Comparison of ENCODE assay signal across 19 cellular contexts in the genomic region with DNA sequence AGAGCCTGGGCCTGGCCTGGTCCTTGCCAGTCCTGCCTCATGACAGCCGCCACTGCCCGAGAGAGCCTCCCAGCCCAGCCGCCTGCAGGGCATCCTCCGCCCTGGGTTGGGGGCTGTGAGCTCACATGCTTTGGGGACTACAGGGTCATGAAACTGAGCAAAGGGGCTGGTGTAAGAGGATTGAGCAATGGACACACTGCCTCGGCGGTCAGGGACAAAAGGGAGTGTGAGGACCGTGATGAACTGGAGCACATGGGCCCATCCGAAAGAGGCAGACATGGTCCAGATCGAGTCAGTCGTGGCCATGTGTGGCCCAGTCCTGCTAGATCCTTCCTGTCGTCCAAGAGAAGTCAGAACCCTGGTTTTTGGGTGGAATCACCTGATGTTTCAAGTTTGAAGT. TPM values are rescaled to one million over a fixed set of nuclear protein-coding genes. Genes with fewer than 3 reads are reported as not detected.
"Had no signal": no experiment of that assay in that cellular context is flagged by ENCODE, and none has a peak within 500 bp of the region (broad histone marks: within the 10 kb centered on the region; RNA-seq: fewer than 3 reads in every experiment).

No MANE protein-coding gene starts in this region.

- DNase-seq: activated CD4-positive, alpha-beta T cell treated with anti-CD3 and anti-CD28 coated beads, Interleukin-2, amount 50 U/mL, for 1 hour; activated naive CD4-positive, alpha-beta T cell treated with Interleukin-2 at 50 U/mL for 16 hours; activated T-cell treated with anti-CD3 and anti-CD28 coated beads for 4 hours; kidney; left lung; mammary epithelial cell; mucosa of descending colon; stimulated activated CD4-positive, alpha-beta T cell treated with anti-CD3 and anti-CD28 coated beads, Interleukin-4, amount 100 ng/mL, for 24 hours; stimulated activated naive CD4-positive, alpha-beta T cell; uterus had no signal

- H3K27me3 ChIP-seq: ascending aorta, hepatocyte, tibial nerve, uterus had no signal

- H3K79me2 ChIP-seq: hepatocyte had no signal

- H2AFZ ChIP-seq: hepatocyte had no signal

- H3K4me2 ChIP-seq: hepatocyte had no signal

- ATAC-seq: activated T-helper 17 cell treated with anti-CD3 and anti-CD28 coated beads, Interleukin-2, amount 50 U/mL, for 72 hours; left lung; mucosa of descending colon had no signal

- H3K36me3 ChIP-seq: ascending aorta, left lung, tibial nerve, uterus had no signal

- H3K9me3 ChIP-seq: ascending aorta, left lung, mucosa of descending colon, tibial nerve, uterus had no signal

- H3K4me3 ChIP-seq: ascending aorta, hepatocyte, left lung, mucosa of descending colon, skin epidermis, tibial nerve, uterus had no signal

- H3K4me1 ChIP-seq: ascending aorta, left lung, tibial nerve, uterus had no signal

- H3K27ac ChIP-seq: hepatocyte, left lung, skin epidermis, tibial nerve, uterus had no signal

RNA-seq across cellular contexts. Expression of gene GSG1L, which starts 52.3 kb away (rescaled TPM):
- total RNA-seq: ascending aorta; bronchial epithelial cell; hepatocyte; kidney; mammary epithelial cell; natural killer cell treated with Interleukin-12 subunit alpha and Interleukin-12 subunit beta and Interleukin-15 and Interleukin-18, amount 100 ng/mL, for 72 hours; osteocyte; subcutaneous adipose tissue; tibial nerve had no signal
- polyA plus RNA-seq: hepatocyte, mammary epithelial cell had no signal
